Comparison of ENCODE assay signal across 1 cellular context in the genomic region with DNA sequence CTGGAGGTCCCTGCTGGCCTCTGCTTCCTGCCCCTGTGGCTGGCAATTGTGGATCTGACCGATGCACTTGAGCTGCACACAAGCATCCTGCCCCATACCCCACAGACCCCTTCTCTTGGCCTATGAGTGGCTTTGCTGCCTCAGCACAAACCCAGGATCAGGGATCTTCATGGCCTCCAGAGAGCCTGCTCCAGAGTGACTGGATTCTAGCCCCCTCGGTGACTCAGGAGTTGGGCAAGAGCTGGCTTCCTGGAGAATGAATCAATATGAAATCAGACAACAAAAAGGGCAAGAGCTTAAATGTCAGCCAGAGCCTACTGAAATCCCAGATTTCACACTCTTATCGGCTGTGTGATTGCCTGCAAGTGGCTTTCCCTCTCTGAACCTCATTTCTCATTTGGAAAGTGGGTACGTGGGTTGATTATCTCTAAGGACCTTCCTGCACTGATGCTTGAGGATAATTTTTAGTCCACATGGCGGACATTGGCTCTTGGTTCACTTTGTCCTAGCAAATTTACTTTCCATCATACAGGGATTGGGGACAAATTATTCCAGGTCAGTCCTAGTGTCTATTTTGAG.
TF ChIP-seq lines count a peak whose summit lies in the region.

No MANE protein-coding gene starts in this region.

TF ChIP-seq in HCT116, 20 proteins besides CTCF, POLR2A, EP300 and RAD21 (continued from another document):
- TF ChIP-seq, protein P1, sequence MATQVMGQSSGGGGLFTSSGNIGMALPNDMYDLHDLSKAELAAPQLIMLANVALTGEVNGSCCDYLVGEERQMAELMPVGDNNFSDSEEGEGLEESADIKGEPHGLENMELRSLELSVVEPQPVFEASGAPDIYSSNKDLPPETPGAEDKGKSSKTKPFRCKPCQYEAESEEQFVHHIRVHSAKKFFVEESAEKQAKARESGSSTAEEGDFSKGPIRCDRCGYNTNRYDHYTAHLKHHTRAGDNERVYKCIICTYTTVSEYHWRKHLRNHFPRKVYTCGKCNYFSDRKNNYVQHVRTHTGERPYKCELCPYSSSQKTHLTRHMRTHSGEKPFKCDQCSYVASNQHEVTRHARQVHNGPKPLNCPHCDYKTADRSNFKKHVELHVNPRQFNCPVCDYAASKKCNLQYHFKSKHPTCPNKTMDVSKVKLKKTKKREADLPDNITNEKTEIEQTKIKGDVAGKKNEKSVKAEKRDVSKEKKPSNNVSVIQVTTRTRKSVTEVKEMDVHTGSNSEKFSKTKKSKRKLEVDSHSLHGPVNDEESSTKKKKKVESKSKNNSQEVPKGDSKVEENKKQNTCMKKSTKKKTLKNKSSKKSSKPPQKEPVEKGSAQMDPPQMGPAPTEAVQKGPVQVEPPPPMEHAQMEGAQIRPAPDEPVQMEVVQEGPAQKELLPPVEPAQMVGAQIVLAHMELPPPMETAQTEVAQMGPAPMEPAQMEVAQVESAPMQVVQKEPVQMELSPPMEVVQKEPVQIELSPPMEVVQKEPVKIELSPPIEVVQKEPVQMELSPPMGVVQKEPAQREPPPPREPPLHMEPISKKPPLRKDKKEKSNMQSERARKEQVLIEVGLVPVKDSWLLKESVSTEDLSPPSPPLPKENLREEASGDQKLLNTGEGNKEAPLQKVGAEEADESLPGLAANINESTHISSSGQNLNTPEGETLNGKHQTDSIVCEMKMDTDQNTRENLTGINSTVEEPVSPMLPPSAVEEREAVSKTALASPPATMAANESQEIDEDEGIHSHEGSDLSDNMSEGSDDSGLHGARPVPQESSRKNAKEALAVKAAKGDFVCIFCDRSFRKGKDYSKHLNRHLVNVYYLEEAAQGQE (IDR thresholded peaks at IDR 0.05; ENCODE audit: low read depth) = no peak
- TF ChIP-seq ZNF274 (IDR thresholded peaks at IDR 0.05; ENCODE audit: low read depth, low read length) = no peak
- TF ChIP-seq, protein P2, sequence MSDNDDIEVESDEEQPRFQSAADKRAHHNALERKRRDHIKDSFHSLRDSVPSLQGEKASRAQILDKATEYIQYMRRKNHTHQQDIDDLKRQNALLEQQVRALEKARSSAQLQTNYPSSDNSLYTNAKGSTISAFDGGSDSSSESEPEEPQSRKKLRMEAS (IDR thresholded peaks at IDR 0.05) = no peak
- TF ChIP-seq, protein P3, sequence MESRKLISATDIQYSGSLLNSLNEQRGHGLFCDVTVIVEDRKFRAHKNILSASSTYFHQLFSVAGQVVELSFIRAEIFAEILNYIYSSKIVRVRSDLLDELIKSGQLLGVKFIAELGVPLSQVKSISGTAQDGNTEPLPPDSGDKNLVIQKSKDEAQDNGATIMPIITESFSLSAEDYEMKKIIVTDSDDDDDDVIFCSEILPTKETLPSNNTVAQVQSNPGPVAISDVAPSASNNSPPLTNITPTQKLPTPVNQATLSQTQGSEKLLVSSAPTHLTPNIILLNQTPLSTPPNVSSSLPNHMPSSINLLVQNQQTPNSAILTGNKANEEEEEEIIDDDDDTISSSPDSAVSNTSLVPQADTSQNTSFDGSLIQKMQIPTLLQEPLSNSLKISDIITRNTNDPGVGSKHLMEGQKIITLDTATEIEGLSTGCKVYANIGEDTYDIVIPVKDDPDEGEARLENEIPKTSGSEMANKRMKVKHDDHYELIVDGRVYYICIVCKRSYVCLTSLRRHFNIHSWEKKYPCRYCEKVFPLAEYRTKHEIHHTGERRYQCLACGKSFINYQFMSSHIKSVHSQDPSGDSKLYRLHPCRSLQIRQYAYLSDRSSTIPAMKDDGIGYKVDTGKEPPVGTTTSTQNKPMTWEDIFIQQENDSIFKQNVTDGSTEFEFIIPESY (IDR thresholded peaks at IDR 0.05; ENCODE audit: extremely low read depth, insufficient replicate concordance, low read length) = no peak
- TF ChIP-seq EGR1 (IDR thresholded peaks at IDR 0.05; ENCODE audit: low read depth) = no peak
- no peak for TF ChIP-seq SRF (IDR thresholded peaks at IDR 0.05; ENCODE audit: low read depth)
- peak; percentile 84 for TF ChIP-seq CEBPB (IDR thresholded peaks at IDR 0.05; ENCODE audit: low read depth)
- no peak for TF ChIP-seq TCF7L2 (IDR thresholded peaks at IDR 0.05; ENCODE audit: borderline replicate concordance, extremely low read depth, insufficient read depth, insufficient read length)
- TF ChIP-seq SP1 (IDR thresholded peaks at IDR 0.05; ENCODE audit: low read depth) = no peak
- no peak for TF ChIP-seq EZH2phosphoT487 (IDR thresholded peaks at IDR 0.05; ENCODE audit: borderline replicate concordance)
- no peak for TF ChIP-seq POLR2AphosphoS5 (IDR thresholded peaks at IDR 0.05; ENCODE audit: low read depth, low read length)
- TF ChIP-seq JUND (IDR thresholded peaks at IDR 0.05) = 0 out of 2 replicates have a peak, but pooled peaks have one; percentile 10
